18 cellular contexts compared by ENCODE assay signal in the genomic region with DNA sequence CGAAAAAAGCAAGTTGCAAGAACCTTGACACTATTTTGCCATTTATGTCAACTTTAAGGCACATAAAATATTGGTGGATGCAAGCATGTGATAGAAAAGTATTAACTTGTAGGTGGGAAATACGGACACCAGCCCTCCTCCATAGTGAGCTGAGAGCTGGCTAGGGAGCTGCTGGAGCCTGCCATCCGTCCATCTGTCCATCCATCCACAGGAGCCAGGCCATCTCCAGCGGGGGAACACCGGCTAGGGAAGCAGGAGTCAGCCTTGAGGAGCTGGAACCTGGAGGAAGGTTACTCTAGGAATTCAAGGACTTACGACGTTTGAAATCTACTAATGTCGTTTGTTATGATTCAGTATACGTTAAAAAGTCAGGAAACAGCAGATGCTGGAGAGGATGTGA.
DNase-seq lines count a peak whose midpoint lies in the region; ATAC-seq and TF ChIP-seq lines count a peak whose summit lies in the region.
"Had no signal": no experiment of that assay in that cellular context is flagged by ENCODE, and none has a peak within 500 bp of the region (broad histone marks: within the 10 kb centered on the region; RNA-seq: fewer than 3 reads in every experiment).

No MANE protein-coding gene starts in this region.

- H3K4me1 Mint-ChIP-seq in endodermal cell: no peaks in the 10 kb centered on the region

- peaks cover 64% of the 10 kb centered on the region for H3K27me3 Mint-ChIP-seq in endodermal cell (ENCODE audit: insufficient read depth)

- DNase-seq in right atrium auricular region (ENCODE audit: low spot score) (peak; percentile 28), left ventricle myocardium superior (no peak), endodermal cell (peak; percentile 28), mucosa of gallbladder (ENCODE audit: low spot score) (peak; percentile 3), NCI-H1694 (lab: John Stamatoyannopoulos, UW) (no peak), HK-2 (ENCODE audit: unreplicated experiment) (no peak), NCI-H1048 (lab: John Stamatoyannopoulos, UW) (no peak)
- DNase-seq: Calu3; CD8-positive, alpha-beta T cell; DMS79 treated with DMSO at 0.1 percent for 48 hours; GF-D8; HFFc6; IMR-90 had no signal

- H3K4me3 ChIP-seq in right atrium auricular region: no peak overlapping the region
- H3K4me3 ChIP-seq in endodermal cell (ENCODE audit: low read length): no peak overlapping the region
- H3K4me3 ChIP-seq: BLaER1 treated with 17β-estradiol and CSF1 and Interleukin-3, amounts not matched to agents 10 nM and 100 nM; GM23338 had no signal

- no peak overlapping the region for H3K27ac ChIP-seq in right atrium auricular region
- no peak overlapping the region for H3K27ac ChIP-seq in endodermal cell (ENCODE audit: low read depth, low read length)
- H3K27ac ChIP-seq: BLaER1 treated with 17β-estradiol and CSF1 and Interleukin-3, amounts not matched to agents 10 nM and 100 nM; HL-60 had no signal

- H3K36me3 ChIP-seq in right atrium auricular region (no peaks in the 10 kb centered on the region), endodermal cell (ENCODE audit: control insufficient read depth, insufficient read depth, low read length) (no peaks in the 10 kb centered on the region)
- H3K36me3 ChIP-seq: BLaER1 treated with 17β-estradiol and CSF1 and Interleukin-3, amounts not matched to agents 10 nM and 100 nM had no signal

- H3K27me3 ChIP-seq in right atrium auricular region (no peaks in the 10 kb centered on the region), endodermal cell (ENCODE audit: control insufficient read depth, insufficient read depth, low read length, poor library complexity, severe bottlenecking) (peaks cover 65% of the 10 kb centered on the region)

- ATAC-seq in left ventricle myocardium superior: no peak
- ATAC-seq: CD8-positive, alpha-beta T cell; GM23338; HCT116 had no signal

- H3K9me3 ChIP-seq in right atrium auricular region (peaks cover 0 to under 1% of the 10 kb centered on the region in 2 donors), endodermal cell (ENCODE audit: control insufficient read depth, low read length) (no peaks in the 10 kb centered on the region)
- H3K9me3 ChIP-seq: BLaER1 treated with 17β-estradiol and CSF1 and Interleukin-3, amounts not matched to agents 10 nM and 100 nM had no signal

- no peak overlapping the region for H3K4me3 Mint-ChIP-seq in endodermal cell
- H3K4me3 Mint-ChIP-seq: B cell; CD8-positive, alpha-beta T cell; GM23338; HFFc6 had no signal

- H3K9ac ChIP-seq in endodermal cell (ENCODE audit: extremely low read depth, low read length, poor library complexity, severe bottlenecking): no peak overlapping the region
- H3K9ac ChIP-seq: BLaER1 treated with 17β-estradiol and CSF1 and Interleukin-3, amounts not matched to agents 10 nM and 100 nM had no signal

- H3K4me1 ChIP-seq in right atrium auricular region (peaks cover 0 to 13% of the 10 kb centered on the region in 2 donors), endodermal cell (ENCODE audit: control insufficient read depth, insufficient read depth, low read length) (no peaks in the 10 kb centered on the region)

- no peaks in the 10 kb centered on the region for H3K36me3 Mint-ChIP-seq in endodermal cell (ENCODE audit: low read depth)
- H3K36me3 Mint-ChIP-seq: CD8-positive, alpha-beta T cell had no signal

- H3K27ac Mint-ChIP-seq in endodermal cell: no peak overlapping the region
- H3K27ac Mint-ChIP-seq: B cell; CD8-positive, alpha-beta T cell; GM23338; HFFc6 had no signal

- intact Hi-C loops in left ventricle myocardium superior (cut with micrococcal nuclease): no loop called here

- TF ChIP-seq CTCF in right atrium auricular region (IDR thresholded peaks at IDR 0.05) (no peak), endodermal cell (conservative IDR thresholded peaks at IDR 0.05) (no peak)

- 81 to 87% methylated on average over 4 to 9 of the region's 9 CpGs for WGBS in endodermal cell (ENCODE audit: insufficient coverage in 1 of 2, insufficient read length in 1 of 2), 2 experiments

- H3K9me3 Mint-ChIP-seq in endodermal cell: no peaks in the 10 kb centered on the region
- H3K9me3 Mint-ChIP-seq: CD8-positive, alpha-beta T cell; GM23338; HFFc6 had no signal

Comparison
In these comparisons a context has a peak if more than half of its experiments do, and no peak if none do; other contexts are left out.
1. DNase-seq: peak in right atrium auricular region (single experiment), endodermal cell (single experiment) and mucosa of gallbladder (single experiment); none in left ventricle myocardium superior (single experiment), NCI-H1694 (single experiment), HK-2 (single experiment) and NCI-H1048 (single experiment).